ENCODE assay signal across 8 cellular contexts in genomic region chr17:68248886-68249872, GRCh38. TPM values are rescaled to one million over a fixed set of nuclear protein-coding genes. Genes with fewer than 3 reads are reported as not detected.
DNase-seq lines count a peak whose midpoint lies in the region; TF ChIP-seq lines count a peak whose summit lies in the region.

No MANE protein-coding gene starts in this region.

- H3K23me2 ChIP-seq in H9 (ENCODE audit: insufficient read length, low read depth, low read length, poor library complexity, severe bottlenecking): no peaks in the 10 kb centered on the region

- H3K36me3 ChIP-seq in Peyer's patch (peaks cover 0 to 5% (median 0%) of the 10 kb centered on the region in 3 donors), osteoblast (ENCODE audit: insufficient read depth, low read length) (peaks cover 25% of the 10 kb centered on the region)

- H3K79me2 ChIP-seq in H9 (ENCODE audit: insufficient read depth, low read length) (no peaks in the 10 kb centered on the region), osteoblast (ENCODE audit: insufficient read depth, low read length) (peaks cover 3% of the 10 kb centered on the region)

- no peak overlapping the region for H3K56ac ChIP-seq in H9 (ENCODE audit: insufficient read length, low read depth, low read length)

- H3K9me3 ChIP-seq in H9 (ENCODE audit: control insufficient read depth, low read depth, low read length) (no peaks in the 10 kb centered on the region), Peyer's patch (no peaks in the 10 kb centered on the region), osteoblast (ENCODE audit: low read depth, low read length) (no peaks in the 10 kb centered on the region)

- H2BK20ac ChIP-seq in H9 (ENCODE audit: low read depth, low read length, poor library complexity, severe bottlenecking): no peak overlapping the region

- no peaks in the 10 kb centered on the region for H3K4me1 ChIP-seq in H9 (ENCODE audit: insufficient read depth, low read length)
- H3K4me1 ChIP-seq in Peyer's patch: peaks cover 0 to 13% (median 0%) of the 10 kb centered on the region in 4 donors
- H3K4me1 ChIP-seq in osteoblast (ENCODE audit: insufficient read depth, low read length): peaks cover 10% of the 10 kb centered on the region

- no peak overlapping the region for H4K5ac ChIP-seq in H9 (ENCODE audit: insufficient read length, low read depth, low read length)

- H3K18ac ChIP-seq in H9 (ENCODE audit: insufficient read length, low read depth, low read length): no peak overlapping the region

- no peak overlapping the region for H3K23ac ChIP-seq in H9 (ENCODE audit: insufficient read length, low read depth, low read length)

- WGBS in H9 (ENCODE audit: extremely low coverage, insufficient read length, low lambda C conversion rate): no CpG with 5 or more reads among the region's 12 CpGs

- no peak overlapping the region for H3K14ac ChIP-seq in H9 (ENCODE audit: insufficient read depth, low read length)

- no peak overlapping the region for H4K91ac ChIP-seq in H9 (ENCODE audit: insufficient read length, low read depth, low read length)

- H3K4me3 ChIP-seq in Peyer's patch (peak overlapping the region in 1 of 4 donors; percentile 57), dorsolateral prefrontal cortex (peak overlapping the region; percentile 60 to 97 (median 88)), osteoblast (ENCODE audit: insufficient read depth, low read length) (peak overlapping the region; percentile 90)

- peaks cover 3% of the 10 kb centered on the region for H4K20me1 ChIP-seq in H9 (ENCODE audit: control insufficient read depth, insufficient read depth, insufficient read length)
- no peaks in the 10 kb centered on the region for H4K20me1 ChIP-seq in osteoblast (ENCODE audit: insufficient read depth, low read length)

- H3K9ac ChIP-seq in H9 (ENCODE audit: extremely low read depth, insufficient read length, low read length): no peak overlapping the region

- peak overlapping the region; percentile 94 to 95 for H3K4me3 Mint-ChIP-seq in H9

- no peak overlapping the region for H2AK5ac ChIP-seq in H9 (ENCODE audit: insufficient read length, low read length)

- H2BK15ac ChIP-seq in H9 (ENCODE audit: low read depth, low read length): no peak overlapping the region

- no peak overlapping the region for H3T11ph ChIP-seq in H9 (ENCODE audit: low read length)

- H3K27ac ChIP-seq in H9 (ENCODE audit: insufficient read length, low read depth, low read length) (no peak overlapping the region), Peyer's patch (peak overlapping the region; percentile 89 to 99 (median 97)), dorsolateral prefrontal cortex (peak overlapping the region in 56 of 59 donors; percentile 30 to 100 (median 97)), osteoblast (ENCODE audit: low read depth, low read length) (peak overlapping the region; percentile 95)

- no peaks in the 10 kb centered on the region for H3K79me1 ChIP-seq in H9 (ENCODE audit: insufficient read depth, low read depth, low read length, poor library complexity, severe bottlenecking)

- no peak for TF ChIP-seq POLR2A in Peyer's patch (IDR thresholded peaks at IDR 0.05)

- no peak overlapping the region for H3K4ac ChIP-seq in H9 (ENCODE audit: low read depth, low read length)

- H3K4me2 ChIP-seq in H9 (ENCODE audit: insufficient read depth, insufficient read length, low read length) (no peak overlapping the region), osteoblast (ENCODE audit: insufficient read depth, low read length) (peak overlapping the region; percentile 77)

- H2BK120ac ChIP-seq in H9 (ENCODE audit: low read depth, low read length, poor library complexity, severe bottlenecking): no peak overlapping the region

- no peaks in the 10 kb centered on the region; the same call in 1 of the 2 replicates for H3K27me3 Mint-ChIP-seq in H9 (ENCODE audit: low read depth)

- H4K8ac ChIP-seq in H9 (replicated peaks; ENCODE audit: insufficient read length, low read depth, low read length): no peak overlapping the region

- peaks cover 6 to 32% (median 29%) of the 10 kb centered on the region in 3 experiments; a peak in 6 of 7 replicates for H3K36me3 Mint-ChIP-seq in H9 (ENCODE audit: insufficient read depth in 1 of 3, low read depth in 3 of 3)

- no peaks in the 10 kb centered on the region for H3K27me3 ChIP-seq in H9 (ENCODE audit: insufficient read depth, low read length)
- H3K27me3 ChIP-seq in Peyer's patch: no peaks in the 10 kb centered on the region
- no peaks in the 10 kb centered on the region for H3K27me3 ChIP-seq in dorsolateral prefrontal cortex
- no peaks in the 10 kb centered on the region for H3K27me3 ChIP-seq in osteoblast (ENCODE audit: insufficient read depth, low read length)

- H3K27ac Mint-ChIP-seq in H9: no peak overlapping the region

- TF ChIP-seq CTCF in H9 (conservative IDR thresholded peaks at IDR 0.05) (no peak), Peyer's patch (IDR thresholded peaks at IDR 0.05) (no peak), dorsolateral prefrontal cortex (IDR thresholded peaks at IDR 0.05 in 54 of 56, conservative IDR thresholded peaks at IDR 0.05 in 2 of 56; ENCODE audit: low read depth in 1 of 56, partially characterized antibody in 56 of 56) (no peak), osteoblast (IDR thresholded peaks at IDR 0.05; ENCODE audit: extremely low read depth, low read depth, low read length) (no peak)

- H3K4me1 Mint-ChIP-seq in H9: peaks cover 13% of the 10 kb centered on the region in 2 experiments

- DNase-seq in H9: no peak
- peak in 1 of 3 donors; percentile 40 for DNase-seq in Peyer's patch
- DNase-seq in dorsolateral prefrontal cortex: no peak
- no peak for DNase-seq in osteoblast (ENCODE audit: insufficient read length, low spot score, missing footprints)
- DNase-seq in COLO668 (lab: John Stamatoyannopoulos, UW; ENCODE audit: unreplicated experiment): no peak
- DNase-seq in NCI-H1436 (lab: John Stamatoyannopoulos, UW): no peak
- DNase-seq in T1000 (lab: John Stamatoyannopoulos, UW): no peak
- no peak for DNase-seq in NCI-H446 treated with DMSO at 0.1 percent for 48 hours (lab: John Stamatoyannopoulos, UW)

- H2AFZ ChIP-seq in H9 (ENCODE audit: low read length) (no peak overlapping the region), osteoblast (ENCODE audit: low read length) (peak overlapping the region; percentile 89)

- intact Hi-C loops in dorsolateral prefrontal cortex (cut with DNase I): loop anchor here (5.0 kb wide), 3 partner anchors 42 to 263 kb away; partner anchors contain the start of genes PRKAR1A (in 1 of the 2) and WIPI1 (in 1 of the 2)

- no peaks in the 10 kb centered on the region for H3K9me3 Mint-ChIP-seq in H9

- no peak overlapping the region for H2BK12ac ChIP-seq in H9 (ENCODE audit: insufficient read length, low read depth, low read length)

- H2BK5ac ChIP-seq in H9 (ENCODE audit: insufficient read length, low read length): no peak overlapping the region

RNA-seq across cellular contexts. Expression of gene AMZ2, which starts 1.3 kb away (rescaled TPM):
- 82.6 and 97.7 TPM in 2 replicates for total RNA-seq in H9 (2021)
- 10 to 100 TPM; 18.0 to 38.8 (median 31.2) TPM for total RNA-seq in Peyer's patch
- 100 to 1,000 TPM in 98 of 120 experiments, 10 to 100 TPM in 22; 77.7 to 163 (median 118) TPM for total RNA-seq in dorsolateral prefrontal cortex
- total RNA-seq in osteoblast: 80.3 and 84.0 TPM in 2 replicates

RNA-seq across cellular contexts. Expression of gene SLC16A6, which starts 41.7 kb away (rescaled TPM):
- total RNA-seq in H9 (2021) (0.24 and 0.33 TPM in 2 replicates), Peyer's patch (1 to 10 TPM in 2 of 4 donors, not detected in 2; 1.1 to 1.7 TPM), dorsolateral prefrontal cortex (10 to 100 TPM in 5 of 120 experiments, 1 to 10 TPM in 115; 1.2 to 16.0 (median 5.8) TPM), osteoblast (1.4 and 3.8 TPM in 2 replicates)

RNA-seq across cellular contexts. Expression of gene ARSG, which starts 42.1 kb away (rescaled TPM):
- 3.5 and 3.6 TPM in 2 replicates for total RNA-seq in H9 (2021)
- total RNA-seq in Peyer's patch: 10 to 100 TPM in 1 of 4 donors, 1 to 10 TPM in 2, under 1 TPM in 1; 0.70 to 29.7 (median 2.0) TPM
- total RNA-seq in dorsolateral prefrontal cortex: 10 to 100 TPM in 116 of 120 experiments, 1 to 10 TPM in 4; 8.1 to 27.0 (median 16.6) TPM
- 7.6 and 7.7 TPM in 2 replicates for total RNA-seq in osteoblast
